24 cellular contexts compared by ENCODE assay signal in the genomic region with DNA sequence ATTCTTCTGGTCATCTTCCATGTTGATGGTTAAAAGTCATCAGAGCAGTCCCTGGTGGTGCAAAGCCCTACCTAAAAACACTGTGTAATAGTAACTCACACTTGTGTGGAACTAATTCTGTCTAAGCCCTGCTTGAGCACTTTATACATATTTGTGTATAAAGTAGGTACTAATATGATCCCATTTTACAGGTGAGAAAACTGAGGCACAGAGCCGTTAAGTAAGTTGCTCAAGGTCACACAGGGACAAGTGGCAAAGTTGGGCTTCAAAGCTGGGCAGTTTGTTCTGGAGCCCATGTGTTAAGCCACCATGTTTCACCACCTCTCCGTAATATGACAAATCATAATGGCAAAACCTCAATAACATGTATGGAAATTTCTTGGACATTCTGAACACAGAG. TPM values are rescaled to one million over a fixed set of nuclear protein-coding genes. Genes with fewer than 3 reads are reported as not detected.
DNase-seq lines count a peak whose midpoint lies in the region; ATAC-seq, FAIRE-seq and TF ChIP-seq lines count a peak whose summit lies in the region.
"Had no signal": no experiment of that assay in that cellular context is flagged by ENCODE, and none has a peak within 500 bp of the region (broad histone marks: within the 10 kb centered on the region; RNA-seq: fewer than 3 reads in every experiment).

No MANE protein-coding gene starts in this region.

- no CpG with 5 or more reads among the region's 2 CpGs for WGBS in IMR-90 (ENCODE audit: extremely low coverage in 2 of 2, insufficient read length in 1 of 2), 2 experiments
- 80 to 89% (median 87%) methylated on average over 2 of the region's 2 CpGs for WGBS in spleen, 5 donors

- H3K27ac ChIP-seq in IMR-90 (ENCODE audit: insufficient read depth, low read length) = peak overlapping the region; percentile 25; the same call in 1 of the 2 replicates
- H3K27ac ChIP-seq in astrocyte (ENCODE audit: low read depth, low read length) = peak overlapping the region; percentile 47
- H3K27ac ChIP-seq in lower lobe of right lung = peak overlapping the region; percentile 3
- H3K27ac ChIP-seq in spleen = peak overlapping the region in 6 of 8 donors; percentile 36 to 76 (median 68)
- H3K27ac ChIP-seq: C4-2B had no signal

- no peak for TF ChIP-seq POLR2A in IMR-90 (IDR thresholded peaks at IDR 0.05; ENCODE audit: low read depth, low read length)
- no peak for TF ChIP-seq POLR2A in spleen (IDR thresholded peaks at IDR 0.05)

- TF ChIP-seq CTCF in IMR-90 (conservative IDR thresholded peaks at IDR 0.05; ENCODE audit: low read depth, low read length) (no peak), astrocyte (IDR thresholded peaks at IDR 0.05; ENCODE audit: insufficient read depth, low read depth, low read length) (no peak), lower lobe of right lung (IDR thresholded peaks at IDR 0.05) (no peak), spleen (IDR thresholded peaks at IDR 0.05 in 8 of 11, conservative IDR thresholded peaks at IDR 0.05 in 3 of 11) (no peak)

- peak overlapping the region; percentile 73; the same call in 1 of the 2 replicates for H2AK5ac ChIP-seq in IMR-90 (ENCODE audit: low read depth, low read length)

- no peak overlapping the region; the same call in 2 of the 3 replicates for H2BK15ac ChIP-seq in IMR-90 (ENCODE audit: low read depth, low read length)

- H3K36me3 Mint-ChIP-seq in astrocyte (ENCODE audit: low read depth, unreplicated experiment) = peaks cover 2% of the 10 kb centered on the region
- H3K36me3 Mint-ChIP-seq: natural killer cell; stimulated activated memory B cell treated with anti-CD40 and anti-IgM and Interleukin-4, amounts not matched to agents 10 μg/mL and 1 μg/mL and 100 μg/mL, for 72 hours had no signal

- H3K4me3 Mint-ChIP-seq in astrocyte (ENCODE audit: unreplicated experiment) = no peak overlapping the region
- H3K4me3 Mint-ChIP-seq: activated CD4-positive, alpha-beta T cell treated with anti-CD3 and anti-CD28 coated beads for 36 hours; H9; natural killer cell; stimulated activated memory B cell treated with anti-CD40 and anti-IgM and Interleukin-4, amounts not matched to agents 10 μg/mL and 1 μg/mL and 100 μg/mL, for 72 hours; T-helper 1 cell treated with Interleukin-12 subunit alpha and Interleukin-12 subunit beta and Interleukin-4 antibody, amounts not matched to agents 30 μg/mL and 1 μg/mL, for 36 hours had no signal

- peak overlapping the region; percentile 42 for H3K14ac ChIP-seq in IMR-90 (replicated peaks; ENCODE audit: low read depth, low read length)

- no peaks in the 10 kb centered on the region for H3K9me3 ChIP-seq in IMR-90 (ENCODE audit: control insufficient read depth, insufficient read depth, low read length)
- no peaks in the 10 kb centered on the region for H3K9me3 ChIP-seq in astrocyte (ENCODE audit: insufficient read depth, low read depth, low read length)
- no peaks in the 10 kb centered on the region for H3K9me3 ChIP-seq in lower lobe of right lung
- no peaks in the 10 kb centered on the region for H3K9me3 ChIP-seq in spleen
- H3K9me3 ChIP-seq: ovary had no signal

- peak overlapping the region; percentile 6; the same call in 1 of the 2 replicates for H4K91ac ChIP-seq in IMR-90 (ENCODE audit: insufficient read depth, low read depth, low read length)

- H3K4me1 Mint-ChIP-seq in astrocyte (ENCODE audit: low read depth, unreplicated experiment) = peaks cover 62% of the 10 kb centered on the region
- H3K4me1 Mint-ChIP-seq: natural killer cell; stimulated activated memory B cell treated with anti-CD40 and anti-IgM and Interleukin-4, amounts not matched to agents 10 μg/mL and 1 μg/mL and 100 μg/mL, for 72 hours had no signal

- H2AFZ ChIP-seq in IMR-90 (replicated peaks; ENCODE audit: low read length, poor library complexity) = no peak overlapping the region
- no peak overlapping the region for H2AFZ ChIP-seq in astrocyte (ENCODE audit: low read depth, low read length)

- H3K4me2 ChIP-seq in IMR-90 (ENCODE audit: low read depth, low read length) = no peak overlapping the region
- peak overlapping the region; percentile 36 for H3K4me2 ChIP-seq in astrocyte (ENCODE audit: low read length)

- peak overlapping the region; percentile 54; the same call in 1 of the 2 replicates for H2BK120ac ChIP-seq in IMR-90 (ENCODE audit: low read depth, low read length)

- peaks cover 27% of the 10 kb centered on the region for H3K4me1 ChIP-seq in IMR-90 (ENCODE audit: control insufficient read depth, insufficient read depth, low read length)
- H3K4me1 ChIP-seq in astrocyte (ENCODE audit: insufficient read depth, low read length) = peaks cover 53% of the 10 kb centered on the region
- peaks cover 13% of the 10 kb centered on the region for H3K4me1 ChIP-seq in lower lobe of right lung
- peaks cover 0 to 20% (median 0%) of the 10 kb centered on the region in 6 donors for H3K4me1 ChIP-seq in spleen

- intact Hi-C loops in IMR-90 (cut with micrococcal nuclease) (loop anchor here (5.0 kb wide), 1 partner anchor 133 kb away; no protein-coding TSS in a partner anchor), lower lobe of right lung (cut with DNase I) (loop anchor here (10.0 kb wide), 1 partner anchor 50 kb away; no protein-coding TSS in a partner anchor), spleen (cut with DNase I; ENCODE audit: low total_unique reads) (no loop called here)

- no peak overlapping the region for H2AK9ac ChIP-seq in IMR-90 (replicated peaks; ENCODE audit: low read depth, low read length, poor library complexity)

- no peak for TF ChIP-seq RAD21 in IMR-90 (IDR thresholded peaks at IDR 0.05; ENCODE audit: low read length)

- H3K4me3 ChIP-seq in IMR-90 (ENCODE audit: insufficient read depth, low read depth, low read length) = no peak overlapping the region
- no peak overlapping the region for H3K4me3 ChIP-seq in astrocyte (ENCODE audit: insufficient read depth, low read depth, low read length)
- H3K4me3 ChIP-seq in lower lobe of right lung = no peak overlapping the region
- no peak overlapping the region for H3K4me3 ChIP-seq in spleen
- H3K4me3 ChIP-seq: ovary had no signal

- CTCF ChIA-PET in IMR-90 (lab: Yijun Ruan, JAX) = interaction anchor here (1.3 kb wide), 1 partner anchor 17 kb away, joined by 3 read pairs; no protein-coding TSS in a partner anchor

- peak overlapping the region; percentile 73 for H4K5ac ChIP-seq in IMR-90 (ENCODE audit: low read depth, low read length)

- peak overlapping the region; percentile 50; the same call in 1 of the 2 replicates for H3K4ac ChIP-seq in IMR-90 (ENCODE audit: low read depth, low read length)

- ATAC-seq in IMR-90 (ENCODE audit: low read depth) (no peak), lower lobe of right lung (no peak)
- ATAC-seq: activated CD4-positive, alpha-beta T cell treated with anti-CD3 and anti-CD28 coated beads for 36 hours; left colon; natural killer cell; stimulated activated memory B cell treated with anti-CD40 and anti-IgM and Interleukin-4, amounts not matched to agents 10 μg/mL and 1 μg/mL and 100 μg/mL, for 72 hours had no signal

- H3K79me2 ChIP-seq in astrocyte (ENCODE audit: insufficient read depth, low read length) = no peaks in the 10 kb centered on the region

- POLR2A ChIA-PET in IMR-90 (lab: Charles Lee; ENCODE audit: unreplicated experiment) = no interaction called here

- no TSS peak for BruUV-seq in IMR-90 (replicated peaks; lab: Mats Ljungman, UMichigan)

- FAIRE-seq in astrocyte (lab: Jason Lieb, UNC) = no peak
- FAIRE-seq: D721Med, GM12892 had no signal

- in situ Hi-C loops in IMR-90 (cut with MboI; ENCODE audit: low sequenced_read_pairs) = loop anchor here (5.0 to 25.0 kb wide), 2 partner anchors 78 to 868 kb away; a partner anchor contains a TSS

- dilution Hi-C loops in IMR-90 (cut with HindIII; ENCODE audit: low sequenced_read_pairs, unreplicated experiment) = no loop called here

- no peak overlapping the region for H3K9ac ChIP-seq in IMR-90 (ENCODE audit: low read depth, low read length)
- H3K9ac ChIP-seq in astrocyte (ENCODE audit: low read length) = no peak overlapping the region

- no peaks in the 10 kb centered on the region for H3K27me3 Mint-ChIP-seq in astrocyte (ENCODE audit: low read depth, unreplicated experiment)

- no peak overlapping the region for H2BK5ac ChIP-seq in IMR-90 (ENCODE audit: low read depth, low read length, poor library complexity, severe bottlenecking)

- peak overlapping the region; percentile 29 for H3K27ac Mint-ChIP-seq in astrocyte (ENCODE audit: unreplicated experiment)
- H3K27ac Mint-ChIP-seq: activated CD4-positive, alpha-beta T cell treated with anti-CD3 and anti-CD28 coated beads for 36 hours; H9; natural killer cell; stimulated activated memory B cell treated with anti-CD40 and anti-IgM and Interleukin-4, amounts not matched to agents 10 μg/mL and 1 μg/mL and 100 μg/mL, for 72 hours; T-helper 1 cell treated with Interleukin-12 subunit alpha and Interleukin-12 subunit beta and Interleukin-4 antibody, amounts not matched to agents 30 μg/mL and 1 μg/mL, for 36 hours had no signal

- H4K20me1 ChIP-seq in IMR-90 (ENCODE audit: insufficient read depth, low read length) = no peaks in the 10 kb centered on the region
- no peaks in the 10 kb centered on the region for H4K20me1 ChIP-seq in astrocyte (ENCODE audit: insufficient read depth, low read length)

- peaks cover 0 to 20% of the 10 kb centered on the region in 2 experiments; a peak in 3 of 4 replicates for H3K79me1 ChIP-seq in IMR-90 (ENCODE audit: low read depth in 1 of 2, low read length in 2 of 2)

- no peak overlapping the region for H3K56ac ChIP-seq in IMR-90 (ENCODE audit: extremely low read depth, insufficient read depth, low read length)

- peak overlapping the region in 1 of 2 experiments; percentile 20; a peak in 2 of 4 replicates for H4K8ac ChIP-seq in IMR-90 (ENCODE audit: low read depth in 2 of 2, low read length in 2 of 2)

- DNase-seq in IMR-90 (no peak), astrocyte (ENCODE audit: low read depth) (no peak), lower lobe of right lung (no peak), spleen (no peak), COR-L47 (lab: John Stamatoyannopoulos, UW) (no peak), OCI-M2 (lab: John Stamatoyannopoulos, UW; ENCODE audit: unreplicated experiment) (no peak), retina (no peak)
- no peak for DNase-seq in activated CD4-positive, alpha-beta T cell treated with anti-CD3 and anti-CD28 coated beads, Interleukin-2, amount 50 U/mL, for 4 hours
- DNase-seq: activated CD4-positive, alpha-beta T cell treated with anti-CD3 and anti-CD28 coated beads for 36 hours; activated CD8-positive, alpha-beta memory T cell treated with anti-CD3 and anti-CD28 coated beads for 24 hours; activated gamma-delta T cell treated with Interleukin-2 at 50 U/mL for 16 hours; activated T-cell treated with anti-CD3 and anti-CD28 coated beads, Interleukin-2, amount 50 U/mL, for 1 hour; dermis blood vessel endothelial cell; left colon; natural killer cell; NCI-H1048; NCI-H187 had no signal

- H3K9me3 Mint-ChIP-seq in astrocyte (ENCODE audit: unreplicated experiment) = no peaks in the 10 kb centered on the region
- H3K9me3 Mint-ChIP-seq: H9; natural killer cell; stimulated activated memory B cell treated with anti-CD40 and anti-IgM and Interleukin-4, amounts not matched to agents 10 μg/mL and 1 μg/mL and 100 μg/mL, for 72 hours; T-helper 1 cell treated with Interleukin-12 subunit alpha and Interleukin-12 subunit beta and Interleukin-4 antibody, amounts not matched to agents 30 μg/mL and 1 μg/mL, for 36 hours had no signal

- peaks cover 16% of the 10 kb centered on the region for H3K9me1 ChIP-seq in IMR-90 (ENCODE audit: insufficient read depth, low read length)

- H3K36me3 ChIP-seq in IMR-90 (ENCODE audit: control insufficient read depth, insufficient read depth, low read length) = no peaks in the 10 kb centered on the region
- no peaks in the 10 kb centered on the region for H3K36me3 ChIP-seq in astrocyte (ENCODE audit: insufficient read depth, low read length)
- no peaks in the 10 kb centered on the region for H3K36me3 ChIP-seq in lower lobe of right lung
- no peaks in the 10 kb centered on the region for H3K36me3 ChIP-seq in spleen
- H3K36me3 ChIP-seq: ovary had no signal

- peak overlapping the region; percentile 29; the same call in 1 of the 2 replicates for H3K23ac ChIP-seq in IMR-90 (ENCODE audit: low read depth, low read length)

- H2BK20ac ChIP-seq in IMR-90 (ENCODE audit: low read depth, low read length) = peak overlapping the region; percentile 53

- H3K18ac ChIP-seq in IMR-90 (ENCODE audit: low read depth, low read length) = peak overlapping the region; percentile 77

- H3K27me3 ChIP-seq in IMR-90 (ENCODE audit: control insufficient read depth, insufficient read depth, low read length) (no peaks in the 10 kb centered on the region), astrocyte (ENCODE audit: insufficient read depth, low read length) (no peaks in the 10 kb centered on the region), lower lobe of right lung (ENCODE audit: low read depth) (no peaks in the 10 kb centered on the region), spleen (replicated peaks in 1 of 7) (peaks cover 0 to 15% (median 0%) of the 10 kb centered on the region in 7 donors)
- H3K27me3 ChIP-seq: ovary had no signal

RNA-seq across cellular contexts. Expression of a gene that starts 48.1 kb away (rescaled TPM):
- total RNA-seq in IMR-90 (2012; rRNA removed) = 18.8 and 32.8 TPM in 2 replicates
- 16.8 and 20.0 TPM in 2 replicates for polyA plus RNA-seq in IMR-90 (2012; rRNA removed)
- polyA plus RNA-seq in IMR-90 (2012; cell fraction: cytosol; rRNA removed) = 5.1 and 9.8 TPM in 2 replicates
- 1.6 and 14.7 TPM in 2 replicates for polyA plus RNA-seq in IMR-90 (2012; cell fraction: nucleus; rRNA removed; ENCODE audit: low replicate concordance)
- 37.3 and 37.4 TPM in 2 replicates for total RNA-seq in astrocyte
- total RNA-seq in lower lobe of right lung = 16.9 TPM
- total RNA-seq in spleen = 10 to 100 TPM; 12.0 to 64.4 (median 21.4) TPM
- polyA plus RNA-seq in spleen = 10 to 100 TPM; 10.6 to 15.2 (median 11.5) TPM

Comparison
In these comparisons a context has a peak if more than half of its experiments do, and no peak if none do; other contexts are left out.
1. H3K27ac ChIP-seq: peak in every context shown above with its lines; median percentile 68 in spleen; 47 in astrocyte; 25 in IMR-90; 3 in lower lobe of right lung.